In the genomic region with DNA sequence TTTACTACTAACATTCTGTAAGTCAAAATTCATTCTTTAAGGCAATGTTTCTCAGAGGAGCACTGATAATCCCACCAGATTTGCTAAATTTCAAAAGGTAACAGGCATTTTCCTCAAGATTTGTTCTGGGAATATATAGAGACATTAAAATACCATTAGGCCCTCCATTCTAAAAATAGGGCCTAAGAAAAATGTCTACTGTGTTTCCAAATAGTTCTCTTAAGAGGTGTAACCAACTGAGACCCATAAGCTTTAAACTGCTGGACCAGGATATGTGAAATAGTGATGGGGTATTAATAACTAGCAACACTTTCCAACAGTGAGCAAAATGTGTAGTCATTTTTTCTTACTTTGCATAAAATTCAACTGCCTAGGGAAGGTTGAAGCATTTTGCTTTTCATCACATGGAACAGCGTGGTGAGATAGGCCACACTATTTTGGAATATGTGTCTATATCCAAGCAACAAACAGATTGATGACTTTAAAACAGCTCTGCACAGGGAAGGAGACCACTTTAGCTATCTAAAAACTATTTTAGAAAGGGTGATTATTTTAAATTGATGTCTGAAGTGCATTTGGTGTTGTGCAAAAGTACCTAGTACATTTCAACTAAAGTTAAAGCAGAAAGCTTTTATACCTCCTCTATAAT, we compare ENCODE assay signal across 16 cellular contexts.
DNase-seq lines count a peak whose midpoint lies in the region; ATAC-seq and TF ChIP-seq lines count a peak whose summit lies in the region.
"Had no signal": no experiment of that assay in that cellular context is flagged by ENCODE, and none has a peak within 500 bp of the region (broad histone marks: within the 10 kb centered on the region; RNA-seq: fewer than 3 reads in every experiment).

No MANE protein-coding gene starts in this region.

- H3K9ac ChIP-seq in endodermal cell (ENCODE audit: extremely low read depth, low read length, poor library complexity, severe bottlenecking): no peak overlapping the region
- H3K9ac ChIP-seq: BLaER1 had no signal

- peaks cover 4% of the 10 kb centered on the region for H3K4me1 Mint-ChIP-seq in endodermal cell

- 39 to 63% (median 57%) methylated on average over 1 of the region's 1 CpG for WGBS in heart left ventricle, 4 donors
- WGBS in endodermal cell (ENCODE audit: insufficient coverage in 1 of 2, insufficient read length in 1 of 2), 2 experiments: 91 to 100% methylated on average over 1 of the region's 1 CpG

- TF ChIP-seq POLR2A in heart left ventricle (IDR thresholded peaks at IDR 0.05): no peak

- no peak overlapping the region for H3K4me3 Mint-ChIP-seq in endodermal cell
- H3K4me3 Mint-ChIP-seq: CD14-positive monocyte; CD4-positive, alpha-beta memory T cell had no signal

- H3K4me1 ChIP-seq in heart left ventricle: peaks cover 0 to 48% (median 2%) of the 10 kb centered on the region in 12 donors
- H3K4me1 ChIP-seq in right atrium auricular region: peaks cover 0 to 52% of the 10 kb centered on the region in 2 donors
- no peaks in the 10 kb centered on the region for H3K4me1 ChIP-seq in endodermal cell (ENCODE audit: control insufficient read depth, insufficient read depth, low read length)

- H3K27me3 Mint-ChIP-seq in endodermal cell (ENCODE audit: insufficient read depth): no peaks in the 10 kb centered on the region

- peak; percentile 87 for ATAC-seq in Right ventricle myocardium inferior
- ATAC-seq in heart left ventricle: peak; percentile 78 to 92 (median 90)

- H3K36me3 ChIP-seq in heart left ventricle (no peaks in the 10 kb centered on the region), right atrium auricular region (no peaks in the 10 kb centered on the region), endodermal cell (ENCODE audit: control insufficient read depth, insufficient read depth, low read length) (no peaks in the 10 kb centered on the region)
- H3K36me3 ChIP-seq: BLaER1, HAP-1 had no signal

- peaks cover 14% of the 10 kb centered on the region for H3K9me3 Mint-ChIP-seq in endodermal cell

- DNase-seq in Right ventricle myocardium inferior (ENCODE audit: missing footprints) (no peak), cardiac septum (ENCODE audit: low spot score) (no peak), heart left ventricle (no peak), right atrium auricular region (ENCODE audit: low spot score) (no peak), NCI-H774 (lab: John Stamatoyannopoulos, UW) (no peak), SKM-1 treated with dmso at 0.1 percent for 144 hours (lab: John Stamatoyannopoulos, UW; ENCODE audit: unreplicated experiment) (no peak), endodermal cell (no peak)
- DNase-seq: 8988T; CD4-positive, alpha-beta memory T cell; DMS153; DMS79; GF-D8 had no signal

- no peaks in the 10 kb centered on the region for H3K27me3 ChIP-seq in heart left ventricle
- no peaks in the 10 kb centered on the region for H3K27me3 ChIP-seq in right atrium auricular region
- H3K27me3 ChIP-seq in endodermal cell (ENCODE audit: control insufficient read depth, insufficient read depth, low read length, poor library complexity, severe bottlenecking): no peaks in the 10 kb centered on the region
- H3K27me3 ChIP-seq: BLaER1 had no signal

- TF ChIP-seq CTCF in heart left ventricle (IDR thresholded peaks at IDR 0.05) (no peak), right atrium auricular region (IDR thresholded peaks at IDR 0.05) (no peak), endodermal cell (conservative IDR thresholded peaks at IDR 0.05) (no peak)

- H3K27ac ChIP-seq in heart left ventricle: peak overlapping the region in 11 of 12 donors; percentile 25 to 94 (median 72)
- H3K27ac ChIP-seq in right atrium auricular region: peak overlapping the region; percentile 18 to 79
- H3K27ac ChIP-seq in endodermal cell (ENCODE audit: low read depth, low read length): no peak overlapping the region
- H3K27ac ChIP-seq: BLaER1, HL-60 had no signal

- H3K36me3 Mint-ChIP-seq in endodermal cell (ENCODE audit: low read depth): no peaks in the 10 kb centered on the region
- H3K36me3 Mint-ChIP-seq: CD14-positive monocyte; CD4-positive, alpha-beta memory T cell had no signal

- H3K27ac Mint-ChIP-seq in endodermal cell: no peak overlapping the region
- H3K27ac Mint-ChIP-seq: CD14-positive monocyte; CD4-positive, alpha-beta memory T cell had no signal

- H3K9me3 ChIP-seq in heart left ventricle (peaks cover 0 to 9% (median 0%) of the 10 kb centered on the region in 12 donors), right atrium auricular region (peaks cover 0 to 8% of the 10 kb centered on the region in 2 donors), endodermal cell (ENCODE audit: control insufficient read depth, low read length) (peaks cover 11% of the 10 kb centered on the region)

- no peak overlapping the region for H3K4me3 ChIP-seq in heart left ventricle
- no peak overlapping the region for H3K4me3 ChIP-seq in right atrium auricular region
- H3K4me3 ChIP-seq in endodermal cell (ENCODE audit: low read length): no peak overlapping the region
- H3K4me3 ChIP-seq: BLaER1, HAP-1 had no signal

- intact Hi-C loops in Right ventricle myocardium inferior (cut with DNase I) (loop anchor here (2.0 to 5.0 kb wide), 3 partner anchors 37 to 83 kb away; no protein-coding TSS in a partner anchor), cardiac septum (cut with DNase I) (no loop called here), heart left ventricle (cut with DNase I) (loop anchor here in 3 of 10 donors (5.0 kb wide), 3 partner anchors 69 to 89 kb away; a partner anchor contains a TSS)
